15 cellular contexts compared by ENCODE assay signal in the genomic region with DNA sequence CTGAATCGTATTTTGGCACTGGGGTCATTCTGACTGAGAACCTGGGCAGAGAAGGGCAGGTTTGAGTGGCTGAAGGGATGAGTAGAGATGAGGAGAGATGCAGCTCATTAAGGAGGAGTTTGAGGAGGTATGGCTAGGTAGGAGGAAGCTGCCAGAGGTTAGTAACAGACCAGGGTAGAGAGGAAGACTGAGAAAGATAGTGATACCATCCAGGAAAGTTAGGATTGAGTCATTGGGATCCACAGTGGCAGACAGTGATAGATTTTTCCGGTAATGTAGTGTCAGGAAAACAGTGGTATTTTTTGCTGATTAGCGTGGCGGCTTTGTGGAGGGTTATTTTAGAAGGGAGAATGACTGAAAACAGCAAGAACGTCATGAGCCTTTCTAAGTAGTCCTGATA. TPM values are rescaled to one million over a fixed set of nuclear protein-coding genes. Genes with fewer than 3 reads are reported as not detected.
DNase-seq lines count a peak whose midpoint lies in the region; ATAC-seq lines count a peak whose summit lies in the region.
"Had no signal": no experiment of that assay in that cellular context is flagged by ENCODE, and none has a peak within 500 bp of the region (broad histone marks: within the 10 kb centered on the region; RNA-seq: fewer than 3 reads in every experiment).

No MANE protein-coding gene starts in this region.

- ATAC-seq in left cardiac atrium (peak; percentile 34 to 83), Right ventricle myocardium inferior (no peak), left lobe of liver (peak; percentile 24), left colon (no peak), GM18502 (IDR thresholded peaks at IDR 0.05; ENCODE audit: poor library complexity, unreplicated experiment) (no peak)
- peak; percentile 31 for ATAC-seq in activated T-helper 17 cell treated with anti-CD3 and anti-CD28 coated beads, Interleukin-2, amount 50 U/mL, for 72 hours (replicated peaks)
- ATAC-seq in stimulated activated effector memory CD8-positive, alpha-beta T cell treated with anti-CD3 and anti-CD28 coated beads, Interleukin-12 subunit alpha, Interleukin-12 subunit beta, amount 100 ng/mL, for 72 hours = peak; percentile 19
- ATAC-seq: GM23338 had no signal

- H3K9me3 Mint-ChIP-seq in activated T-helper 17 cell treated with anti-CD3 and anti-CD28 coated beads, Interleukin-2, amount 50 U/mL, for 72 hours = no peaks in the 10 kb centered on the region
- H3K9me3 Mint-ChIP-seq in stimulated activated effector memory CD8-positive, alpha-beta T cell treated with anti-CD3 and anti-CD28 coated beads, Interleukin-12 subunit alpha, Interleukin-12 subunit beta, amount 100 ng/mL, for 72 hours = no peaks in the 10 kb centered on the region
- H3K9me3 Mint-ChIP-seq: CD4-positive, alpha-beta T cell; GM23338; HFFc6 had no signal

- H3K4me1 Mint-ChIP-seq in activated T-helper 17 cell treated with anti-CD3 and anti-CD28 coated beads, Interleukin-2, amount 50 U/mL, for 72 hours = no peaks in the 10 kb centered on the region
- no peaks in the 10 kb centered on the region for H3K4me1 Mint-ChIP-seq in stimulated activated effector memory CD8-positive, alpha-beta T cell treated with anti-CD3 and anti-CD28 coated beads, Interleukin-12 subunit alpha, Interleukin-12 subunit beta, amount 100 ng/mL, for 72 hours
- H3K4me1 Mint-ChIP-seq: GM23338 had no signal

- H3K4me3 Mint-ChIP-seq in activated T-helper 17 cell treated with anti-CD3 and anti-CD28 coated beads, Interleukin-2, amount 50 U/mL, for 72 hours = no peak overlapping the region
- no peak overlapping the region for H3K4me3 Mint-ChIP-seq in stimulated activated effector memory CD8-positive, alpha-beta T cell treated with anti-CD3 and anti-CD28 coated beads, Interleukin-12 subunit alpha, Interleukin-12 subunit beta, amount 100 ng/mL, for 72 hours
- H3K4me3 Mint-ChIP-seq: CD4-positive, alpha-beta T cell; GM23338; HFFc6 had no signal

- no peaks in the 10 kb centered on the region for H3K27me3 Mint-ChIP-seq in activated T-helper 17 cell treated with anti-CD3 and anti-CD28 coated beads, Interleukin-2, amount 50 U/mL, for 72 hours
- H3K27me3 Mint-ChIP-seq: CD4-positive, alpha-beta T cell had no signal

- intact Hi-C loops in left cardiac atrium (cut with DNase I) (no loop called here), Right ventricle myocardium inferior (cut with DNase I) (no loop called here), left colon (cut with DNase I, micrococcal nuclease) (no loop called here)

- H3K27ac Mint-ChIP-seq in activated T-helper 17 cell treated with anti-CD3 and anti-CD28 coated beads, Interleukin-2, amount 50 U/mL, for 72 hours = no peak overlapping the region
- H3K27ac Mint-ChIP-seq in stimulated activated effector memory CD8-positive, alpha-beta T cell treated with anti-CD3 and anti-CD28 coated beads, Interleukin-12 subunit alpha, Interleukin-12 subunit beta, amount 100 ng/mL, for 72 hours = no peak overlapping the region
- H3K27ac Mint-ChIP-seq: CD4-positive, alpha-beta T cell; GM23338; HFFc6 had no signal

- H3K36me3 Mint-ChIP-seq in activated T-helper 17 cell treated with anti-CD3 and anti-CD28 coated beads, Interleukin-2, amount 50 U/mL, for 72 hours (ENCODE audit: low read depth) = no peaks in the 10 kb centered on the region
- no peaks in the 10 kb centered on the region for H3K36me3 Mint-ChIP-seq in stimulated activated effector memory CD8-positive, alpha-beta T cell treated with anti-CD3 and anti-CD28 coated beads, Interleukin-12 subunit alpha, Interleukin-12 subunit beta, amount 100 ng/mL, for 72 hours

- DNase-seq in left cardiac atrium (no peak), Right ventricle myocardium inferior (ENCODE audit: missing footprints) (no peak), left lobe of liver (ENCODE audit: low spot score) (no peak), left colon (no peak)
- no peak for DNase-seq in stimulated activated effector memory CD8-positive, alpha-beta T cell treated with anti-CD3 and anti-CD28 coated beads, Interleukin-12 subunit alpha, Interleukin-12 subunit beta, amount 100 ng/mL, for 72 hours (ENCODE audit: low spot score in 2 of 2)
- DNase-seq in activated CD4-positive, CD25-positive, alpha-beta regulatory T cell treated with anti-CD3 and anti-CD28 coated beads, Interleukin-2, amount 50 U/mL, for 72 hours = no peak
- DNase-seq: ACHN; Caco-2; CD4-positive, alpha-beta T cell; HCEC 1CT; HFFc6; IMR-90 had no signal

RNA-seq across cellular contexts. Expression of gene PPP1R21, which starts 23.7 kb away (rescaled TPM):
- 10 to 100 TPM; 11.5 to 17.1 TPM for total RNA-seq in left cardiac atrium
- 9.5 TPM for total RNA-seq in Right ventricle myocardium inferior
- 10 to 100 TPM; 25.6 to 39.6 TPM for total RNA-seq in activated T-helper 17 cell treated with anti-CD3 and anti-CD28 coated beads, Interleukin-2, amount 50 U/mL, for 72 hours
- total RNA-seq in left lobe of liver = 12.7 TPM
- total RNA-seq in left colon = 10 to 100 TPM; 20.1 to 25.2 TPM

Comparison
In these comparisons a context has a peak if more than half of its experiments do, and no peak if none do; other contexts are left out.
1. ATAC-seq: peak in left cardiac atrium (2 of 2), activated T-helper 17 cell treated with anti-CD3 and anti-CD28 coated beads, Interleukin-2, amount 50 U/mL, for 72 hours (single experiment), left lobe of liver (single experiment) and stimulated activated effector memory CD8-positive, alpha-beta T cell treated with anti-CD3 and anti-CD28 coated beads, Interleukin-12 subunit alpha, Interleukin-12 subunit beta, amount 100 ng/mL, for 72 hours (single experiment); none in Right ventricle myocardium inferior (single experiment), left colon (single experiment) and GM18502 (single experiment).